1 cellular context compared by ENCODE assay signal in the genomic region with DNA sequence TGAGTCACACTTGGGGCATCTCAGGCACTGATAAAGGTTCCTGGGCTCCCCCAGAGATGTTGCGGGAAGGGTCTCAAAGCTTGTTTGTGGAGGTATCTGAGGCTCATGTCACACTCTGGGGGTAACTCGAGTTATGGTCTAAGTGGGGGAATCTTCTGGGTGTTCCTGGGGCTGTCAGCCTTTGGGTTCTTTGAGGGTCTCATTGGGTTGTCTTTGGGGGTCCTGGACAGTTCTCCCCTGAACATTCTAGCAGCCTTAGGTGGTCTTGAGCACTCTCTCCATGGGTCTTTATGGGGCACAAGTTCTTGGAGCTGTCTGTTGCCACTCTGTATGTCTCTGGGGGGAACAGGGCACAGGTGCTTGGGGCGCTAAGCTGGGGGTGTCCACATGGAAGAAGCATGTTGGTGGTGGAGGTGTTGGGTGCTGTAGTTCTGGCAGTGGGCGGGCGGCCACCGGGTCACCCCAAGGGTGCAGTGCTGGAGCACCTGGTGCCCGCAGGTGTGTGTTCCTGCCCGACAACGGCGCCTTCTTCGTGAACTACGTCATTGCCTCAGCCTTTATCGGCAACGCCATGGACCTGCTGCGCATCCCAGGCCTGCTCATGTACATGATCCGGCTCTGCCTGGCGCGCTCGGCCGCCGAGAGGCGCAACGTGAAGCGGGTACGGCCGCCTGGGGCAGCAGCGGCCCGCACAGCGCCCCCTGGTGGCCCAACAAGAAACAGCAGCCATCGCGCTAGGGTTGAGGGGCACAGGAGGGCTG.
TF ChIP-seq lines count a peak whose summit lies in the region.

No MANE protein-coding gene starts in this region.

TF ChIP-seq in HepG2, 621 proteins besides CTCF, POLR2A, EP300 and RAD21 (continues in another document):
- peak; percentile 32; the same call in 1 of the 2 replicates for TF ChIP-seq ZNF124 (CRISPR knock-in tag; IDR thresholded peaks at IDR 0.05)
- TF ChIP-seq ZFP36L1 (CRISPR knock-in tag; IDR thresholded peaks at IDR 0.05): no peak
- no peak for TF ChIP-seq CBX2 (IDR thresholded peaks at IDR 0.05; ENCODE audit: low read depth, low read length)
- TF ChIP-seq CBX2 (CRISPR knock-in tag; IDR thresholded peaks at IDR 0.05; ENCODE audit: low read depth): no peak
- TF ChIP-seq KAT2B (IDR thresholded peaks at IDR 0.05; ENCODE audit: borderline replicate concordance, low read depth, low read length): no peak
- TF ChIP-seq CCDC6 (CRISPR knock-in tag; IDR thresholded peaks at IDR 0.05): peak; percentile 54; the same call in 1 of the 2 replicates
- TF ChIP-seq HNRNPL (IDR thresholded peaks at IDR 0.05; ENCODE audit: low read depth, low read length): peak; percentile 77; the same call in 1 of the 2 replicates
- TF ChIP-seq ZBTB8A (CRISPR knock-in tag; IDR thresholded peaks at IDR 0.05; ENCODE audit: borderline replicate concordance, low read depth): no peak
- peak; percentile 13; the same call in 1 of the 2 replicates for TF ChIP-seq ZNF232 (CRISPR knock-in tag; IDR thresholded peaks at IDR 0.05; ENCODE audit: borderline replicate concordance)
- 0 out of 2 replicates have a peak, but pooled peaks have one; percentile 46 for TF ChIP-seq ARID2 (CRISPR knock-in tag; IDR thresholded peaks at IDR 0.05; ENCODE audit: borderline replicate concordance)
- TF ChIP-seq, protein P1, sequence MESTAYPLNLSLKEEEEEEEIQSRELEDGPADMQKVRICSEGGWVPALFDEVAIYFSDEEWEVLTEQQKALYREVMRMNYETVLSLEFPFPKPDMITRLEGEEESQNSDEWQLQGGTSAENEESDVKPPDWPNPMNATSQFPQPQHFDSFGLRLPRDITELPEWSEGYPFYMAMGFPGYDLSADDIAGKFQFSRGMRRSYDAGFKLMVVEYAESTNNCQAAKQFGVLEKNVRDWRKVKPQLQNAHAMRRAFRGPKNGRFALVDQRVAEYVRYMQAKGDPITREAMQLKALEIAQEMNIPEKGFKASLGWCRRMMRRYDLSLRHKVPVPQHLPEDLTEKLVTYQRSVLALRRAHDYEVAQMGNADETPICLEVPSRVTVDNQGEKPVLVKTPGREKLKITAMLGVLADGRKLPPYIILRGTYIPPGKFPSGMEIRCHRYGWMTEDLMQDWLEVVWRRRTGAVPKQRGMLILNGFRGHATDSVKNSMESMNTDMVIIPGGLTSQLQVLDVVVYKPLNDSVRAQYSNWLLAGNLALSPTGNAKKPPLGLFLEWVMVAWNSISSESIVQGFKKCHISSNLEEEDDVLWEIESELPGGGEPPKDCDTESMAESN (CRISPR knock-in tag; conservative IDR thresholded peaks at IDR 0.05): peak; percentile 52; the same call in 1 of the 2 replicates
- TF ChIP-seq LRRFIP1 (CRISPR knock-in tag; conservative IDR thresholded peaks at IDR 0.05): no peak
- peak; percentile 61; the same call in 1 of the 2 replicates for TF ChIP-seq ELF3 (CRISPR knock-in tag; IDR thresholded peaks at IDR 0.05)
- TF ChIP-seq, protein P2, sequence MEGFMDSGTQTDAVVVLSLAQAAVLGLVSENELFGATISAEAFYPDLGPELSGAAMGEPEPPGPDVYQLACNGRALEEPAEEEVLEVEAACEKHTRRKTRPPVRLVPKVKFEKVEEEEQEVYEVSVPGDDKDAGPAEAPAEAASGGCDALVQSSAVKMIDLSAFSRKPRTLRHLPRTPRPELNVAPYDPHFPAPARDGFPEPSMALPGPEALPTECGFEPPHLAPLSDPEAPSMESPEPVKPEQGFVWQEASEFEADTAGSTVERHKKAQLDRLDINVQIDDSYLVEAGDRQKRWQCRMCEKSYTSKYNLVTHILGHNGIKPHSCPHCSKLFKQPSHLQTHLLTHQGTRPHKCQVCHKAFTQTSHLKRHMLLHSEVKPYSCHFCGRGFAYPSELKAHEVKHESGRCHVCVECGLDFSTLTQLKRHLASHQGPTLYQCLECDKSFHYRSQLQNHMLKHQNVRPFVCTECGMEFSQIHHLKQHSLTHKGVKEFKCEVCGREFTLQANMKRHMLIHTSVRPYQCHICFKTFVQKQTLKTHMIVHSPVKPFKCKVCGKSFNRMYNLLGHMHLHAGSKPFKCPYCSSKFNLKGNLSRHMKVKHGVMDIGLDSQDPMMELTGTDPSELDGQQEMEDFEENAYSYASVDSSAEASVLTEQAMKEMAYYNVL (CRISPR knock-in tag; IDR thresholded peaks at IDR 0.05; ENCODE audit: borderline replicate concordance): 0 out of 2 replicates have a peak, but pooled peaks have one; percentile 53
- no peak for TF ChIP-seq SIN3A (IDR thresholded peaks at IDR 0.05; ENCODE audit: borderline replicate concordance, low read depth, low read length)
- peak; percentile 68 for TF ChIP-seq GATAD2A (CRISPR knock-in tag; IDR thresholded peaks at IDR 0.05)
- TF ChIP-seq HIC2 (CRISPR knock-in tag; IDR thresholded peaks at IDR 0.05; ENCODE audit: low read depth): peak; percentile 73
- TF ChIP-seq CEBPG (CRISPR knock-in tag; IDR thresholded peaks at IDR 0.05): 0 out of 2 replicates have a peak, but pooled peaks have one; percentile 7
- no peak for TF ChIP-seq CHD4 (IDR thresholded peaks at IDR 0.05; ENCODE audit: borderline replicate concordance, low read length)
- TF ChIP-seq NONO (IDR thresholded peaks at IDR 0.05): no peak
- peak; percentile 73 for TF ChIP-seq NONO (CRISPR knock-in tag; conservative IDR thresholded peaks at IDR 0.05)
- TF ChIP-seq ZNF335 (CRISPR knock-in tag; IDR thresholded peaks at IDR 0.05): 0 out of 2 replicates have a peak, but pooled peaks have one; percentile 27
- TF ChIP-seq ZBTB20 (CRISPR knock-in tag; IDR thresholded peaks at IDR 0.05; ENCODE audit: borderline replicate concordance, low read depth): no peak
- TF ChIP-seq ZNF605 (CRISPR knock-in tag; IDR thresholded peaks at IDR 0.05): no peak
- no peak for TF ChIP-seq ATF1 (CRISPR knock-in tag; IDR thresholded peaks at IDR 0.05)
- TF ChIP-seq SOX6 (IDR thresholded peaks at IDR 0.05): no peak
- TF ChIP-seq SOX6 (CRISPR knock-in tag; IDR thresholded peaks at IDR 0.05): peak; percentile 54
- TF ChIP-seq ZNF414 (CRISPR knock-in tag; IDR thresholded peaks at IDR 0.05): 0 out of 2 replicates have a peak, but pooled peaks have one; percentile 27
- peak; percentile 50; the same call in 1 of the 2 replicates for TF ChIP-seq ATF7-NPFF (CRISPR knock-in tag; IDR thresholded peaks at IDR 0.05; ENCODE audit: low read depth)
- TF ChIP-seq PHF8 (CRISPR knock-in tag; IDR thresholded peaks at IDR 0.05): no peak
- TF ChIP-seq CAMTA2 (CRISPR knock-in tag; IDR thresholded peaks at IDR 0.05; ENCODE audit: borderline replicate concordance): no peak
- peak; percentile 78 for TF ChIP-seq HNF1B (CRISPR knock-in tag; IDR thresholded peaks at IDR 0.05)
- TF ChIP-seq ZNF761 (CRISPR knock-in tag; conservative IDR thresholded peaks at IDR 0.05): no peak
- no peak for TF ChIP-seq PHF5A (CRISPR knock-in tag; IDR thresholded peaks at IDR 0.05; ENCODE audit: low read depth, unreplicated experiment)
- no peak for TF ChIP-seq HDAC1 (CRISPR knock-in tag; IDR thresholded peaks at IDR 0.05)
- no peak for TF ChIP-seq PAX8 (CRISPR knock-in tag; IDR thresholded peaks at IDR 0.05; ENCODE audit: borderline replicate concordance)
- no peak for TF ChIP-seq ZNF891 (CRISPR knock-in tag; IDR thresholded peaks at IDR 0.05)
- no peak for TF ChIP-seq HMG20B (CRISPR knock-in tag; conservative IDR thresholded peaks at IDR 0.05)
- no peak for TF ChIP-seq ZNF766 (CRISPR knock-in tag; IDR thresholded peaks at IDR 0.05; ENCODE audit: borderline replicate concordance)
- TF ChIP-seq ZGPAT (CRISPR knock-in tag; IDR thresholded peaks at IDR 0.05): peak; percentile 65; the same call in 1 of the 2 replicates
- no peak for TF ChIP-seq ZFAT (CRISPR knock-in tag; conservative IDR thresholded peaks at IDR 0.05)
- TF ChIP-seq XBP1 (CRISPR knock-in tag; IDR thresholded peaks at IDR 0.05): no peak
- no peak for TF ChIP-seq ZNF296 (CRISPR knock-in tag; conservative IDR thresholded peaks at IDR 0.05)
- peak; percentile 66; the same call in 1 of the 2 replicates for TF ChIP-seq ZNF691 (CRISPR knock-in tag; IDR thresholded peaks at IDR 0.05; ENCODE audit: borderline replicate concordance, low read depth)
- TF ChIP-seq, protein P3, sequence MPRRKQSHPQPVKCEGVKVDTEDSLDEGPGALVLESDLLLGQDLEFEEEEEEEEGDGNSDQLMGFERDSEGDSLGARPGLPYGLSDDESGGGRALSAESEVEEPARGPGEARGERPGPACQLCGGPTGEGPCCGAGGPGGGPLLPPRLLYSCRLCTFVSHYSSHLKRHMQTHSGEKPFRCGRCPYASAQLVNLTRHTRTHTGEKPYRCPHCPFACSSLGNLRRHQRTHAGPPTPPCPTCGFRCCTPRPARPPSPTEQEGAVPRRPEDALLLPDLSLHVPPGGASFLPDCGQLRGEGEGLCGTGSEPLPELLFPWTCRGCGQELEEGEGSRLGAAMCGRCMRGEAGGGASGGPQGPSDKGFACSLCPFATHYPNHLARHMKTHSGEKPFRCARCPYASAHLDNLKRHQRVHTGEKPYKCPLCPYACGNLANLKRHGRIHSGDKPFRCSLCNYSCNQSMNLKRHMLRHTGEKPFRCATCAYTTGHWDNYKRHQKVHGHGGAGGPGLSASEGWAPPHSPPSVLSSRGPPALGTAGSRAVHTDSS (CRISPR knock-in tag; conservative IDR thresholded peaks at IDR 0.05): no peak
- peak; percentile 94; the same call in 1 of the 2 replicates for TF ChIP-seq AHR (CRISPR knock-in tag; IDR thresholded peaks at IDR 0.05)
- TF ChIP-seq ZNF788 (CRISPR knock-in tag; IDR thresholded peaks at IDR 0.05; ENCODE audit: borderline replicate concordance): peak; percentile 89; the same call in 1 of the 2 replicates
- peak; percentile 72; the same call in 1 of the 2 replicates for TF ChIP-seq ZNF598 (CRISPR knock-in tag; IDR thresholded peaks at IDR 0.05; ENCODE audit: borderline replicate concordance)
